In the genomic region with DNA sequence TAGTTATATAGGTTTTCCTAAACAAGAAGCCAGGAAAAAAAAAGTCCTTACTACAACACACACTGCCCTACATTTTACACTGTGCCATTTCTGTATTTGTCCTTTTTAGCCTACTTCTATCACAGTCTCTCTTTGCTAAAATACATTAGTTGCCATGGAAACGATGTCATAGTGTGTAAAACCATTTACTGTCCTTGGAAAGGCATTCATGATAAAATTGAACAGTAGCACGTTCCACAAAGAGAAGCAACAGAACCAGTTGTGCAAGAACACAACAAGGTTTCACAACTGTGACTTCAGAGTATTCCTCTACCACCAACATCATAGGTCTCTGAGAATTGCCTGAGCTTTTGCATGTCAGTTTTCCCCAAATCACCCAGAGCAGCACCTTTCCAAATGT, we compare ENCODE assay signal across 10 cellular contexts. TPM values are rescaled to one million over a fixed set of nuclear protein-coding genes. Genes with fewer than 3 reads are reported as not detected.
DNase-seq lines count a peak whose midpoint lies in the region; ATAC-seq and TF ChIP-seq lines count a peak whose summit lies in the region.
"Had no signal": no experiment of that assay in that cellular context is flagged by ENCODE, and none has a peak within 500 bp of the region (broad histone marks: within the 10 kb centered on the region; RNA-seq: fewer than 3 reads in every experiment).

No MANE protein-coding gene starts in this region.

- peaks cover 72% of the 10 kb centered on the region for H3K36me3 Mint-ChIP-seq in stimulated activated naive CD8-positive, alpha-beta T cell treated with anti-CD3 and anti-CD28 coated beads, Interleukin-15, Interleukin-2, amounts not matched to agents 100 ng/mL and 50 ng/mL, for 24 hours (ENCODE audit: low read depth)

- H3K4me3 Mint-ChIP-seq in stimulated activated naive CD8-positive, alpha-beta T cell treated with anti-CD3 and anti-CD28 coated beads, Interleukin-15, Interleukin-2, amounts not matched to agents 100 ng/mL and 50 ng/mL, for 24 hours = peak overlapping the region; percentile 4
- H3K4me3 Mint-ChIP-seq in stimulated activated naive CD8-positive, alpha-beta T cell treated with anti-CD3 and anti-CD28 coated beads, Interleukin-15, amount 100 ng/mL, for 72 hours = no peak overlapping the region

- H3K27ac Mint-ChIP-seq in stimulated activated naive CD8-positive, alpha-beta T cell treated with anti-CD3 and anti-CD28 coated beads, Interleukin-15, Interleukin-2, amounts not matched to agents 100 ng/mL and 50 ng/mL, for 24 hours = peak overlapping the region; percentile 75
- H3K27ac Mint-ChIP-seq in stimulated activated naive CD8-positive, alpha-beta T cell treated with anti-CD3 and anti-CD28 coated beads, Interleukin-15, amount 100 ng/mL, for 72 hours = no peak overlapping the region

- H3K4me1 Mint-ChIP-seq in stimulated activated naive CD8-positive, alpha-beta T cell treated with anti-CD3 and anti-CD28 coated beads, Interleukin-15, Interleukin-2, amounts not matched to agents 100 ng/mL and 50 ng/mL, for 24 hours (ENCODE audit: low read depth) = peaks cover 87% of the 10 kb centered on the region
- peaks cover 84% of the 10 kb centered on the region for H3K4me1 Mint-ChIP-seq in stimulated activated naive CD8-positive, alpha-beta T cell treated with anti-CD3 and anti-CD28 coated beads, Interleukin-15, amount 100 ng/mL, for 72 hours

- no peaks in the 10 kb centered on the region for H3K27me3 Mint-ChIP-seq in stimulated activated naive CD8-positive, alpha-beta T cell treated with anti-CD3 and anti-CD28 coated beads, Interleukin-15, Interleukin-2, amounts not matched to agents 100 ng/mL and 50 ng/mL, for 24 hours
- no peaks in the 10 kb centered on the region for H3K27me3 Mint-ChIP-seq in stimulated activated naive CD8-positive, alpha-beta T cell treated with anti-CD3 and anti-CD28 coated beads, Interleukin-15, amount 100 ng/mL, for 72 hours

- no peak for DNase-seq in stimulated activated naive CD8-positive, alpha-beta T cell treated with anti-CD3 and anti-CD28 coated beads, Interleukin-15, amount 100 ng/mL, for 72 hours
- DNase-seq in SKM-1 treated with dmso at 0.1 percent for 144 hours (lab: John Stamatoyannopoulos, UW; ENCODE audit: unreplicated experiment) = peak; percentile 36
- DNase-seq in fibroblast of the aortic adventitia (ENCODE audit: low read depth) = peak; percentile 63
- DNase-seq in HuH-7 (ENCODE audit: low spot score) = no peak
- no peak for DNase-seq in inferior parietal cortex (ENCODE audit: extremely low spot score)
- DNase-seq: anterior cingulate cortex had no signal

- no peaks in the 10 kb centered on the region for H3K9me3 Mint-ChIP-seq in stimulated activated naive CD8-positive, alpha-beta T cell treated with anti-CD3 and anti-CD28 coated beads, Interleukin-15, Interleukin-2, amounts not matched to agents 100 ng/mL and 50 ng/mL, for 24 hours
- no peaks in the 10 kb centered on the region for H3K9me3 Mint-ChIP-seq in stimulated activated naive CD8-positive, alpha-beta T cell treated with anti-CD3 and anti-CD28 coated beads, Interleukin-15, amount 100 ng/mL, for 72 hours

- TF ChIP-seq CTCF in fibroblast of the aortic adventitia (IDR thresholded peaks at IDR 0.05; ENCODE audit: insufficient read depth, low read length) = no peak

- ATAC-seq in stimulated activated naive CD8-positive, alpha-beta T cell treated with anti-CD3 and anti-CD28 coated beads, Interleukin-15, amount 100 ng/mL, for 72 hours = no peak
- no peak for ATAC-seq in HG02884 (IDR thresholded peaks at IDR 0.05; ENCODE audit: unreplicated experiment)
- ATAC-seq in HG03159 (IDR thresholded peaks at IDR 0.05; ENCODE audit: unreplicated experiment) = no peak

- H3K4me3 ChIP-seq in fibroblast of the aortic adventitia (ENCODE audit: low read depth, low read length) = no peak overlapping the region
- H3K4me3 ChIP-seq: SJSA1 had no signal

RNA-seq across cellular contexts. Expression of a gene that starts 20.5 kb away (rescaled TPM):
- 91.9 and 137 TPM in 2 replicates for total RNA-seq in fibroblast of the aortic adventitia (ENCODE audit: low replicate concordance)

Comparison
In these comparisons a context has a peak if more than half of its experiments do, and no peak if none do; other contexts are left out.
1. DNase-seq: peak in SKM-1 treated with dmso at 0.1 percent for 144 hours (single experiment) and fibroblast of the aortic adventitia (single experiment); none in stimulated activated naive CD8-positive, alpha-beta T cell treated with anti-CD3 and anti-CD28 coated beads, Interleukin-15, amount 100 ng/mL, for 72 hours (0 of 2), HuH-7 (single experiment) and inferior parietal cortex (single experiment).